ENCODE assay signal across 2 cellular contexts in genomic region chr12:39393890-39394289, GRCh38.
TF ChIP-seq lines count a peak whose summit lies in the region.

No MANE protein-coding gene starts in this region.

TF ChIP-seq in GM23338, 12 proteins besides CTCF, POLR2A, EP300 and RAD21 (continued from another document):
- TF ChIP-seq ZNF462 (CRISPR knock-in tag; IDR thresholded peaks at IDR 0.05) (peak; percentile 89), ETS1 (IDR thresholded peaks at IDR 0.05) (no peak), ZNF331 (CRISPR knock-in tag; IDR thresholded peaks at IDR 0.05; ENCODE audit: low read depth) (no peak), REST (IDR thresholded peaks at IDR 0.05; ENCODE audit: unreplicated experiment) (no peak), POLR2AphosphoS5 (IDR thresholded peaks at IDR 0.05; ENCODE audit: low read depth) (no peak), STAT1 (IDR thresholded peaks at IDR 0.05; ENCODE audit: unreplicated experiment) (no peak), EZH2phosphoT487 (IDR thresholded peaks at IDR 0.05; ENCODE audit: unreplicated experiment) (no peak)

TF ChIP-seq in neural cell, 6 proteins besides CTCF, POLR2A, EP300 and RAD21 (continued from another document):
- no peak for TF ChIP-seq REST (IDR thresholded peaks at IDR 0.05; ENCODE audit: borderline replicate concordance)
- TF ChIP-seq SMC3 (conservative IDR thresholded peaks at IDR 0.05; ENCODE audit: poor library complexity), result no peak
- no peak for TF ChIP-seq MXI1 (conservative IDR thresholded peaks at IDR 0.05; ENCODE audit: poor library complexity, severe bottlenecking)
- TF ChIP-seq POLR2AphosphoS5 (IDR thresholded peaks at IDR 0.05), result no peak
- TF ChIP-seq TAF1 (IDR thresholded peaks at IDR 0.05; ENCODE audit: low read depth), result no peak
